Comparison of ENCODE assay signal across 8 cellular contexts in genomic region chr1:31644560-31645273, GRCh38. TPM values are rescaled to one million over a fixed set of nuclear protein-coding genes. Genes with fewer than 3 reads are reported as not detected.
DNase-seq lines count a peak whose midpoint lies in the region; ATAC-seq, FAIRE-seq and TF ChIP-seq lines count a peak whose summit lies in the region.

Gene PEF1, minus strand, starts transcription at chr1:31644876. Its CDS starts 12 bp downstream, at chr1:31644864.

- H3K9me3 ChIP-seq in adrenal gland (replicated peaks in 1 of 3): no peaks in the 10 kb centered on the region
- no peaks in the 10 kb centered on the region for H3K9me3 ChIP-seq in trophoblast cell (ENCODE audit: insufficient read depth, low read depth, low read length)
- no peaks in the 10 kb centered on the region for H3K9me3 ChIP-seq in transverse colon

- H2AFZ ChIP-seq in trophoblast cell (ENCODE audit: insufficient read depth, low read length, poor library complexity): peak within 1 kb of the TSS; percentile 83

- peak within 1 kb of the TSS; percentile 85 to 99 (median 96) for H3K27ac ChIP-seq in adrenal gland
- H3K27ac ChIP-seq in trophoblast cell (ENCODE audit: low read depth, low read length): peak within 1 kb of the TSS; percentile 89
- H3K27ac ChIP-seq in transverse colon: peak within 1 kb of the TSS; percentile 93 to 98 (median 96)

- 0 to 1% (median 0%) methylated on average over 41 to 56 of the region's 56 CpGs for WGBS in adrenal gland, 4 donors
- WGBS in trophoblast cell (ENCODE audit: extremely low coverage, insufficient coverage, insufficient read length): no CpG with 5 or more reads among the region's 56 CpGs
- WGBS in transverse colon (ENCODE audit: low coverage in 1 of 2), 2 donors: 1% methylated on average over 38 of the region's 56 CpGs; no CpG with 5 or more reads in 1 of the 2 donors

- H3K4me3 ChIP-seq in adrenal gland: peak within 1 kb of the TSS; percentile 69 to 87 (median 80)
- H3K4me3 ChIP-seq in trophoblast cell (ENCODE audit: low read depth, low read length): peak within 1 kb of the TSS; percentile 88
- H3K4me3 ChIP-seq in transverse colon: peak within 1 kb of the TSS; percentile 79 to 97 (median 84)

- peak within 1 kb of the TSS; percentile 81 for H3K9ac ChIP-seq in trophoblast cell (ENCODE audit: low read length)

- peak within 1 kb of the TSS; percentile 61 for H3K4me2 ChIP-seq in trophoblast cell (ENCODE audit: low read length)

- ATAC-seq in HG02840 (IDR thresholded peaks at IDR 0.05; ENCODE audit: low FRiP score, unreplicated experiment): peak; percentile 91

- peaks cover 16% of the 10 kb centered on the region for H3K79me2 ChIP-seq in trophoblast cell (ENCODE audit: control insufficient read depth, insufficient read depth, low read length, poor library complexity)

- intact Hi-C loops in adrenal gland (cut with DNase I): no loop called here
- intact Hi-C loops in cardiac septum (cut with DNase I): no loop called here
- intact Hi-C loops in transverse colon (cut with DNase I; ENCODE audit: low total_unique reads): no loop called here

- FAIRE-seq in GM12891 (lab: Jason Lieb, UNC): peak; percentile 98

- DNase-seq in GM12891 (ENCODE audit: insufficient read length, low spot score) (peak; percentile 96), NCI-H146 (lab: John Stamatoyannopoulos, UW) (peak; percentile 97), T-helper 1 cell (peak; percentile 98 to 100 (median 98)), adrenal gland (peak; percentile 99 to 100 (median 99)), cardiac septum (ENCODE audit: low spot score) (peak; percentile 99), trophoblast cell (peak; percentile 99 to 100), transverse colon (peak; percentile 99)

- TF ChIP-seq POLR2A in GM12891 (IDR thresholded peaks at IDR 0.05; ENCODE audit: low read depth, low read length): peak; percentile 70; the same call in 1 of the 2 replicates
- TF ChIP-seq POLR2A in adrenal gland (IDR thresholded peaks at IDR 0.05): peak; percentile 70 to 72
- TF ChIP-seq POLR2A in transverse colon (IDR thresholded peaks at IDR 0.05): peak; percentile 83

- peaks cover 10 to 26% of the 10 kb centered on the region in 2 donors for H3K4me1 ChIP-seq in adrenal gland (replicated peaks in 1 of 2)
- peaks cover 35 to 55% of the 10 kb centered on the region in 2 experiments for H3K4me1 ChIP-seq in trophoblast cell (ENCODE audit: control insufficient read depth in 1 of 2, insufficient read depth in 2 of 2, low read length in 2 of 2)
- peaks cover 8 to 32% (median 13%) of the 10 kb centered on the region in 4 donors for H3K4me1 ChIP-seq in transverse colon

- in situ Hi-C loops in transverse colon (cut with MboI; ENCODE audit: low pct_ligation_motif_present in 1 of 4, low pct_unique_long_range_greater_than_20kb in 1 of 4, low sequenced_read_pairs in 3 of 4): no loop called here

- peak within 1 kb of the TSS; percentile 90 for H2BK12ac ChIP-seq in trophoblast cell (ENCODE audit: low read length)

- H2AK5ac ChIP-seq in trophoblast cell (ENCODE audit: low read length): peak within 1 kb of the TSS; percentile 93

- H3K14ac ChIP-seq in trophoblast cell (ENCODE audit: low read length): peak within 1 kb of the TSS; percentile 92

- H2BK5ac ChIP-seq in trophoblast cell (ENCODE audit: low read depth, low read length, poor library complexity): peak within 1 kb of the TSS; percentile 88

- H2BK120ac ChIP-seq in trophoblast cell (ENCODE audit: insufficient read depth, low read length, poor library complexity): peak within 1 kb of the TSS; percentile 77

- H3K36me3 ChIP-seq in adrenal gland (replicated peaks in 1 of 2) (no peaks in the 10 kb centered on the region), trophoblast cell (ENCODE audit: control insufficient read depth in 1 of 2, insufficient read depth in 2 of 2, low read length in 2 of 2) (no peaks in the 10 kb centered on the region), transverse colon (no peaks in the 10 kb centered on the region)

- peak within 1 kb of the TSS; percentile 88 for H4K8ac ChIP-seq in trophoblast cell (ENCODE audit: low read depth, low read length)

- TF ChIP-seq EP300 in transverse colon (IDR thresholded peaks at IDR 0.05; ENCODE audit: low read depth): no peak

- peak within 1 kb of the TSS; percentile 93 for H4K12ac ChIP-seq in trophoblast cell (ENCODE audit: low read depth, low read length)

- H4K91ac ChIP-seq in trophoblast cell (ENCODE audit: low read depth, low read length): peak within 1 kb of the TSS; percentile 96

- peak within 1 kb of the TSS; percentile 85 for H3K4ac ChIP-seq in trophoblast cell (ENCODE audit: low read depth, low read length)

- H3K23ac ChIP-seq in trophoblast cell (ENCODE audit: low read length): no peak within 1 kb of the TSS

- H3K18ac ChIP-seq in trophoblast cell (ENCODE audit: low read length): peak within 1 kb of the TSS; percentile 80

- H3K27me3 ChIP-seq in adrenal gland (no peaks in the 10 kb centered on the region), trophoblast cell (ENCODE audit: insufficient read depth, low read length) (no peaks in the 10 kb centered on the region), transverse colon (no peaks in the 10 kb centered on the region)

- H3K79me1 ChIP-seq in trophoblast cell (ENCODE audit: low read length): peaks cover 71% of the 10 kb centered on the region

- peak in 1 of 6 experiments; percentile 26 for TF ChIP-seq CTCF in adrenal gland (IDR thresholded peaks at IDR 0.05)
- peak in 1 of 5 experiments; percentile 21 for TF ChIP-seq CTCF in transverse colon (IDR thresholded peaks at IDR 0.05)

TF ChIP-seq in GM12891, 5 proteins besides CTCF, POLR2A, EP300 and RAD21:
- TF ChIP-seq SPI1 (IDR thresholded peaks at IDR 0.05; ENCODE audit: low read depth, low read length) (no peak), POLR2AphosphoS5 (IDR thresholded peaks at IDR 0.05; ENCODE audit: low read depth, low read length) (peak; percentile 80), TAF1 (IDR thresholded peaks at IDR 0.05; ENCODE audit: low read depth, low read length) (peak; percentile 16; the same call in 1 of the 2 replicates), POU2F2 (IDR thresholded peaks at IDR 0.05; ENCODE audit: low read depth, low read length) (no peak; the same call in 1 of the 2 replicates)

RNA-seq across cellular contexts. Expression of gene PEF1, which starts in this region (rescaled TPM):
- 49.8 TPM for polyA plus RNA-seq in GM12891 (2012; ENCODE audit: low read depth, missing spikeins)
- total RNA-seq in adrenal gland (100 to 1,000 TPM in 2 of 8 donors, 10 to 100 TPM in 6; 71.1 to 132 (median 86.5) TPM), cardiac septum (55.1 TPM), transverse colon (10 to 100 TPM; 12.3 to 61.7 (median 49.9) TPM)
- polyA plus RNA-seq in adrenal gland: 10 to 100 TPM; 58.2 to 87.1 (median 68.9) TPM
- 66.7 and 70.3 TPM in 2 replicates for polyA plus RNA-seq in trophoblast cell (2013)

Comparison
In these comparisons a context has a peak if more than half of its experiments do, and no peak if none do; other contexts are left out.
1. Peak in every context shown above with its lines: DNase-seq, ATAC-seq, H3K4me3 ChIP-seq and H3K27ac ChIP-seq.